Comparison of ENCODE assay signal across 1 cellular context in genomic region chr7:480531-481218, GRCh38.
TF ChIP-seq lines count a peak whose summit lies in the region.

No MANE protein-coding gene starts in this region.

TF ChIP-seq in K562, 482 proteins besides CTCF, POLR2A, EP300 and RAD21 (continued from another document and continues in another):
- TF ChIP-seq, protein P1, sequence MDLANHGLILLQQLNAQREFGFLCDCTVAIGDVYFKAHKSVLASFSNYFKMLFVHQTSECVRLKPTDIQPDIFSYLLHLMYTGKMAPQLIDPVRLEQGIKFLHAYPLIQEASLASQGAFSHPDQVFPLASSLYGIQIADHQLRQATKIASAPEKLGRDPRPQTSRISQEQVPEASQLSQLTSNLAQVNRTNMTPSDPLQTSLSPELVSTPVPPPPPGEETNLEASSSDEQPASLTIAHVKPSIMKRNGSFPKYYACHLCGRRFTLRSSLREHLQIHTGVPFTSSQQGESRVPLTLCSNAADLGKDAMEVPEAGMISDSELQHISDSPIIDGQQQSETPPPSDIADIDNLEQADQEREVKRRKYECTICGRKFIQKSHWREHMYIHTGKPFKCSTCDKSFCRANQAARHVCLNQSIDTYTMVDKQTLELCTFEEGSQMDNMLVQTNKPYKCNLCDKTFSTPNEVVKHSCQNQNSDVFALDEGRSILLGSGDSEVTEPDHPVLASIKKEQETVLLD (IDR thresholded peaks at IDR 0.05): no peak
- TF ChIP-seq CBFA2T3 (IDR thresholded peaks at IDR 0.05) (peak; percentile 63), TBP (optimal IDR thresholded peaks at IDR 0.05; ENCODE audit: low read depth, low read length) (no peak), ZNF140 (CRISPR knock-in tag; IDR thresholded peaks at IDR 0.05) (no peak), ETV1 (tag; conservative IDR thresholded peaks at IDR 0.05; ENCODE audit: low read depth) (no peak), FOXO4 (CRISPR knock-in tag; IDR thresholded peaks at IDR 0.05) (no peak), MLLT1 (IDR thresholded peaks at IDR 0.05) (peak in 1 of 2 experiments; percentile 76; a peak in 2 of 4 replicates), MCM3 (IDR thresholded peaks at IDR 0.05) (no peak), ZNF143 (CRISPR knock-in tag; IDR thresholded peaks at IDR 0.05) (no peak), ZKSCAN8 (CRISPR knock-in tag; IDR thresholded peaks at IDR 0.05) (no peak), ZNF354B (CRISPR knock-in tag; IDR thresholded peaks at IDR 0.05) (no peak), LEF1 (IDR thresholded peaks at IDR 0.05) (no peak), CBX3 (IDR thresholded peaks at IDR 0.05; ENCODE audit: borderline replicate concordance in 1 of 2, low read length in 2 of 2) (no peak), NFIX (CRISPR knock-in tag; IDR thresholded peaks at IDR 0.05; ENCODE audit: low read depth) (no peak), SUPT5H (IDR thresholded peaks at IDR 0.05) (no peak), HMGN3 (IDR thresholded peaks at IDR 0.05; ENCODE audit: borderline replicate concordance, extremely low read depth, insufficient read length, low read depth, low read length) (no peak), MCM7 (IDR thresholded peaks at IDR 0.05) (no peak), STAG1 (CRISPR knock-in tag; IDR thresholded peaks at IDR 0.05; ENCODE audit: borderline replicate concordance) (no peak), TCF7L2 (IDR thresholded peaks at IDR 0.05; ENCODE audit: low read depth, low read length) (no peak), HNRNPLL (IDR thresholded peaks at IDR 0.05; ENCODE audit: low read depth, low read length, poor library complexity, severe bottlenecking) (no peak), LCOR (CRISPR knock-in tag; IDR thresholded peaks at IDR 0.05) (no peak), ZNF232 (CRISPR knock-in tag; IDR thresholded peaks at IDR 0.05) (no peak), MIER1 (IDR thresholded peaks at IDR 0.05; ENCODE audit: low read depth) (no peak), MAZ (CRISPR knock-in tag; conservative IDR thresholded peaks at IDR 0.05 in 1 of 2, IDR thresholded peaks at IDR 0.05 in 1 of 2) (peak in 1 of 2 experiments; percentile 77; a peak in 2 of 4 replicates), HLTF (IDR thresholded peaks at IDR 0.05) (no peak), RBM17 (IDR thresholded peaks at IDR 0.05; ENCODE audit: borderline replicate concordance, low read depth, low read length) (no peak), NONO (IDR thresholded peaks at IDR 0.05; ENCODE audit: low read depth in 2 of 2, low read length in 1 of 2) (no peak), MTA3 (IDR thresholded peaks at IDR 0.05; ENCODE audit: borderline replicate concordance) (peak; percentile 49; the same call in 1 of the 2 replicates), HMBOX1 (IDR thresholded peaks at IDR 0.05) (no peak), ZEB2 (IDR thresholded peaks at IDR 0.05) (no peak), NFATC3 (IDR thresholded peaks at IDR 0.05) (no peak), ZNF785 (CRISPR knock-in tag; IDR thresholded peaks at IDR 0.05) (no peak), SPI1 (IDR thresholded peaks at IDR 0.05; ENCODE audit: borderline replicate concordance, low read depth, low read length) (no peak), ARHGAP35 (IDR thresholded peaks at IDR 0.05; ENCODE audit: partially characterized antibody) (no peak), SP1 (CRISPR knock-in tag; IDR thresholded peaks at IDR 0.05) (no peak), ZFP30 (CRISPR knock-in tag; IDR thresholded peaks at IDR 0.05; ENCODE audit: borderline replicate concordance) (no peak), MTA1 (IDR thresholded peaks at IDR 0.05; ENCODE audit: borderline replicate concordance) (no peak), ZNF23 (CRISPR knock-in tag; IDR thresholded peaks at IDR 0.05) (no peak), CREM (IDR thresholded peaks at IDR 0.05; ENCODE audit: low read depth) (no peak), FUS (optimal IDR thresholded peaks at IDR 0.05; ENCODE audit: low read depth, low read length) (no peak), BHLHE40 (IDR thresholded peaks at IDR 0.05; ENCODE audit: low read length) (peak; percentile 75), NR2C1 (IDR thresholded peaks at IDR 0.05) (no peak), NR2C1 (tag; IDR thresholded peaks at IDR 0.05) (no peak), SMAD1 (IDR thresholded peaks at IDR 0.05; ENCODE audit: low read depth, low read length, partially characterized antibody) (no peak), ZFP91 (CRISPR knock-in tag; IDR thresholded peaks at IDR 0.05) (no peak), ZNF561 (CRISPR knock-in tag; conservative IDR thresholded peaks at IDR 0.05) (no peak), KDM4B (IDR thresholded peaks at IDR 0.05; ENCODE audit: borderline replicate concordance in 2 of 2, low read depth in 1 of 2) (no peak), ZNF76 (CRISPR knock-in tag; IDR thresholded peaks at IDR 0.05; ENCODE audit: borderline replicate concordance) (no peak)
- TF ChIP-seq, protein P2, sequence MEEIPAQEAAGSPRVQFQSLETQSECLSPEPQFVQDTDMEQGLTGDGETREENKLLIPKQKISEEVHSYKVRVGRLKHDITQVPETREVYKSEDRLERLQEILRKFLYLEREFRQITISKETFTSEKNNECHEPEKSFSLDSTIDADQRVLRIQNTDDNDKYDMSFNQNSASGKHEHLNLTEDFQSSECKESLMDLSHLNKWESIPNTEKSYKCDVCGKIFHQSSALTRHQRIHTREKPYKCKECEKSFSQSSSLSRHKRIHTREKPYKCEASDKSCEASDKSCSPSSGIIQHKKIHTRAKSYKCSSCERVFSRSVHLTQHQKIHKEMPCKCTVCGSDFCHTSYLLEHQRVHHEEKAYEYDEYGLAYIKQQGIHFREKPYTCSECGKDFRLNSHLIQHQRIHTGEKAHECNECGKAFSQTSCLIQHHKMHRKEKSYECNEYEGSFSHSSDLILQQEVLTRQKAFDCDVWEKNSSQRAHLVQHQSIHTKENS (CRISPR knock-in tag; IDR thresholded peaks at IDR 0.05): no peak
- TF ChIP-seq, protein P3, sequence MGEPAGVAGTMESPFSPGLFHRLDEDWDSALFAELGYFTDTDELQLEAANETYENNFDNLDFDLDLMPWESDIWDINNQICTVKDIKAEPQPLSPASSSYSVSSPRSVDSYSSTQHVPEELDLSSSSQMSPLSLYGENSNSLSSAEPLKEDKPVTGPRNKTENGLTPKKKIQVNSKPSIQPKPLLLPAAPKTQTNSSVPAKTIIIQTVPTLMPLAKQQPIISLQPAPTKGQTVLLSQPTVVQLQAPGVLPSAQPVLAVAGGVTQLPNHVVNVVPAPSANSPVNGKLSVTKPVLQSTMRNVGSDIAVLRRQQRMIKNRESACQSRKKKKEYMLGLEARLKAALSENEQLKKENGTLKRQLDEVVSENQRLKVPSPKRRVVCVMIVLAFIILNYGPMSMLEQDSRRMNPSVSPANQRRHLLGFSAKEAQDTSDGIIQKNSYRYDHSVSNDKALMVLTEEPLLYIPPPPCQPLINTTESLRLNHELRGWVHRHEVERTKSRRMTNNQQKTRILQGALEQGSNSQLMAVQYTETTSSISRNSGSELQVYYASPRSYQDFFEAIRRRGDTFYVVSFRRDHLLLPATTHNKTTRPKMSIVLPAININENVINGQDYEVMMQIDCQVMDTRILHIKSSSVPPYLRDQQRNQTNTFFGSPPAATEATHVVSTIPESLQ (CRISPR knock-in tag; IDR thresholded peaks at IDR 0.05): no peak
- TF ChIP-seq, protein P4, sequence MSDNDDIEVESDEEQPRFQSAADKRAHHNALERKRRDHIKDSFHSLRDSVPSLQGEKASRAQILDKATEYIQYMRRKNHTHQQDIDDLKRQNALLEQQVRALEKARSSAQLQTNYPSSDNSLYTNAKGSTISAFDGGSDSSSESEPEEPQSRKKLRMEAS (CRISPR knock-in tag; IDR thresholded peaks at IDR 0.05): peak; percentile 40; the same call in 1 of the 2 replicates
- TF ChIP-seq, protein P5, sequence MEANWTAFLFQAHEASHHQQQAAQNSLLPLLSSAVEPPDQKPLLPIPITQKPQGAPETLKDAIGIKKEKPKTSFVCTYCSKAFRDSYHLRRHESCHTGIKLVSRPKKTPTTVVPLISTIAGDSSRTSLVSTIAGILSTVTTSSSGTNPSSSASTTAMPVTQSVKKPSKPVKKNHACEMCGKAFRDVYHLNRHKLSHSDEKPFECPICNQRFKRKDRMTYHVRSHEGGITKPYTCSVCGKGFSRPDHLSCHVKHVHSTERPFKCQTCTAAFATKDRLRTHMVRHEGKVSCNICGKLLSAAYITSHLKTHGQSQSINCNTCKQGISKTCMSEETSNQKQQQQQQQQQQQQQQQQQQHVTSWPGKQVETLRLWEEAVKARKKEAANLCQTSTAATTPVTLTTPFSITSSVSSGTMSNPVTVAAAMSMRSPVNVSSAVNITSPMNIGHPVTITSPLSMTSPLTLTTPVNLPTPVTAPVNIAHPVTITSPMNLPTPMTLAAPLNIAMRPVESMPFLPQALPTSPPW (CRISPR knock-in tag; IDR thresholded peaks at IDR 0.05): peak; percentile 67
- TF ChIP-seq, protein P6, sequence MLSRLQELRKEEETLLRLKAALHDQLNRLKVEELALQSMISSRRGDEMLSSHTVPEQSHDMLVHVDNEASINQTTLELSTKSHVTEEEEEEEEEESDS (CRISPR knock-in tag; IDR thresholded peaks at IDR 0.05): no peak
- TF ChIP-seq, protein P7, sequence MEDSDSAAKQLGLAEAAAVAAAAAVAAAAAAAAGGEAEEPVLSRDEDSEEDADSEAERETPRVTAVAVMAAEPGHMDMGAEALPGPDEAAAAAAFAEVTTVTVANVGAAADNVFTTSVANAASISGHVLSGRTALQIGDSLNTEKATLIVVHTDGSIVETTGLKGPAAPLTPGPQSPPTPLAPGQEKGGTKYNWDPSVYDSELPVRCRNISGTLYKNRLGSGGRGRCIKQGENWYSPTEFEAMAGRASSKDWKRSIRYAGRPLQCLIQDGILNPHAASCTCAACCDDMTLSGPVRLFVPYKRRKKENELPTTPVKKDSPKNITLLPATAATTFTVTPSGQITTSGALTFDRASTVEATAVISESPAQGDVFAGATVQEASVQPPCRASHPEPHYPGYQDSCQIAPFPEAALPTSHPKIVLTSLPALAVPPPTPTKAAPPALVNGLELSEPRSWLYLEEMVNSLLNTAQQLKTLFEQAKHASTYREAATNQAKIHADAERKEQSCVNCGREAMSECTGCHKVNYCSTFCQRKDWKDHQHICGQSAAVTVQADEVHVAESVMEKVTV (CRISPR knock-in tag; IDR thresholded peaks at IDR 0.05): no peak
- TF ChIP-seq, protein P8, sequence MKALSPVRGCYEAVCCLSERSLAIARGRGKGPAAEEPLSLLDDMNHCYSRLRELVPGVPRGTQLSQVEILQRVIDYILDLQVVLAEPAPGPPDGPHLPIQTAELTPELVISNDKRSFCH (CRISPR knock-in tag; IDR thresholded peaks at IDR 0.05): no peak
- TF ChIP-seq, protein P8 (tag; IDR thresholded peaks at IDR 0.05): no peak
- TF ChIP-seq, protein P9, sequence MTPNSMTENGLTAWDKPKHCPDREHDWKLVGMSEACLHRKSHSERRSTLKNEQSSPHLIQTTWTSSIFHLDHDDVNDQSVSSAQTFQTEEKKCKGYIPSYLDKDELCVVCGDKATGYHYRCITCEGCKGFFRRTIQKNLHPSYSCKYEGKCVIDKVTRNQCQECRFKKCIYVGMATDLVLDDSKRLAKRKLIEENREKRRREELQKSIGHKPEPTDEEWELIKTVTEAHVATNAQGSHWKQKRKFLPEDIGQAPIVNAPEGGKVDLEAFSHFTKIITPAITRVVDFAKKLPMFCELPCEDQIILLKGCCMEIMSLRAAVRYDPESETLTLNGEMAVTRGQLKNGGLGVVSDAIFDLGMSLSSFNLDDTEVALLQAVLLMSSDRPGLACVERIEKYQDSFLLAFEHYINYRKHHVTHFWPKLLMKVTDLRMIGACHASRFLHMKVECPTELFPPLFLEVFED (CRISPR knock-in tag; conservative IDR thresholded peaks at IDR 0.05): no peak
